ENCODE assay signal across 1 cellular context in genomic region chr19:6817179-6817578, GRCh38.
A peak's percentile ranks its signal among the peaks of the same experiment; 100 is the strongest.
TF ChIP-seq lines count a peak whose summit lies in the region.

No MANE protein-coding gene starts in this region.

TF ChIP-seq in K562, 482 proteins besides CTCF, POLR2A, EP300 and RAD21 (continued from another document):
- peak; percentile 39 for TF ChIP-seq ATF3 (IDR thresholded peaks at IDR 0.05)
- TF ChIP-seq ATF3 (CRISPR knock-in tag; conservative IDR thresholded peaks at IDR 0.05), result no peak
- TF ChIP-seq HNRNPK (IDR thresholded peaks at IDR 0.05; ENCODE audit: low read depth, low read length, poor library complexity, severe bottlenecking), result no peak
- 0 out of 2 replicates have a peak, but pooled peaks have one; percentile 20 for TF ChIP-seq JUND (IDR thresholded peaks at IDR 0.05; ENCODE audit: borderline replicate concordance, low read depth, low read length)
- no peak for TF ChIP-seq JUND (tag; IDR thresholded peaks at IDR 0.05; ENCODE audit: borderline replicate concordance, low read depth, low read length)
TF ChIP-seq in K562: peak in this region for 2.
